Comparison of ENCODE assay signal across 7 cellular contexts in genomic region chr15:69161878-69162213, GRCh38. TPM values are rescaled to one million over a fixed set of nuclear protein-coding genes. Genes with fewer than 3 reads are reported as not detected.
A peak's percentile ranks its signal among the peaks of the same experiment; 100 is the strongest.
DNase-seq lines count a peak whose midpoint lies in the region; ATAC-seq lines count a peak whose summit lies in the region.

No MANE protein-coding gene starts in this region.

- ATAC-seq in stimulated activated naive CD8-positive, alpha-beta T cell treated with anti-CD3 and anti-CD28 coated beads, Interleukin-15, amount 100 ng/mL, for 72 hours: no peak

- peaks cover 16% of the 10 kb centered on the region for H3K4me1 ChIP-seq in HUES48 (ENCODE audit: control insufficient read depth, insufficient read depth, low read length)

- H3K36me3 Mint-ChIP-seq in activated naive CD8-positive, alpha-beta T cell treated with anti-CD3 and anti-CD28 coated beads for 36 hours: no peaks in the 10 kb centered on the region
- no peaks in the 10 kb centered on the region for H3K36me3 Mint-ChIP-seq in immature natural killer cell

- no peaks in the 10 kb centered on the region for H3K27me3 Mint-ChIP-seq in activated naive CD8-positive, alpha-beta T cell treated with anti-CD3 and anti-CD28 coated beads for 36 hours
- H3K27me3 Mint-ChIP-seq in immature natural killer cell (ENCODE audit: low read depth in 3 of 3): peaks cover 1 to 11% (median 7%) of the 10 kb centered on the region in 3 donors
- H3K27me3 Mint-ChIP-seq in stimulated activated naive CD8-positive, alpha-beta T cell treated with anti-CD3 and anti-CD28 coated beads, Interleukin-15, amount 100 ng/mL, for 72 hours: peaks cover 10% of the 10 kb centered on the region

- H3K27ac Mint-ChIP-seq in activated naive CD8-positive, alpha-beta T cell treated with anti-CD3 and anti-CD28 coated beads for 36 hours: no peak overlapping the region
- H3K27ac Mint-ChIP-seq in immature natural killer cell: peak overlapping the region in 2 of 6 donors; percentile 62 to 77
- H3K27ac Mint-ChIP-seq in stimulated activated naive CD8-positive, alpha-beta T cell treated with anti-CD3 and anti-CD28 coated beads, Interleukin-15, amount 100 ng/mL, for 72 hours: peak overlapping the region; percentile 92 to 93

- no peaks in the 10 kb centered on the region for H3K9me3 ChIP-seq in HUES48 (ENCODE audit: control insufficient read depth, insufficient read depth, low read length)

- H3K4me3 ChIP-seq in HUES48 (ENCODE audit: low read depth, low read length): peak overlapping the region; percentile 86

- DNase-seq in activated naive CD8-positive, alpha-beta T cell treated with anti-CD3 and anti-CD28 coated beads for 36 hours: no peak
- no peak for DNase-seq in immature natural killer cell
- no peak for DNase-seq in stimulated activated naive CD8-positive, alpha-beta T cell treated with anti-CD3 and anti-CD28 coated beads, Interleukin-15, amount 100 ng/mL, for 72 hours
- no peak for DNase-seq in DMS153 treated with DMSO at 0.1 percent for 48 hours (lab: John Stamatoyannopoulos, UW; ENCODE audit: unreplicated experiment)
- DNase-seq in NOMO-1 treated with DMSO at 0.1 percent for 48 hours (lab: John Stamatoyannopoulos, UW; ENCODE audit: unreplicated experiment): no peak
- DNase-seq in NCI-H1694 treated with DMSO at 0.1 percent for 48 hours (lab: John Stamatoyannopoulos, UW): no peak

- H3K27me3 ChIP-seq in HUES48 (ENCODE audit: control insufficient read depth, insufficient read depth, low read length): peaks cover 17% of the 10 kb centered on the region

- H3K9me3 Mint-ChIP-seq in activated naive CD8-positive, alpha-beta T cell treated with anti-CD3 and anti-CD28 coated beads for 36 hours: no peaks in the 10 kb centered on the region
- H3K9me3 Mint-ChIP-seq in immature natural killer cell: no peaks in the 10 kb centered on the region
- H3K9me3 Mint-ChIP-seq in stimulated activated naive CD8-positive, alpha-beta T cell treated with anti-CD3 and anti-CD28 coated beads, Interleukin-15, amount 100 ng/mL, for 72 hours: no peaks in the 10 kb centered on the region

- H3K4me1 Mint-ChIP-seq in activated naive CD8-positive, alpha-beta T cell treated with anti-CD3 and anti-CD28 coated beads for 36 hours: peaks cover 16% of the 10 kb centered on the region
- peaks cover 16 to 18% of the 10 kb centered on the region in 2 donors for H3K4me1 Mint-ChIP-seq in immature natural killer cell
- peaks cover 20% of the 10 kb centered on the region for H3K4me1 Mint-ChIP-seq in stimulated activated naive CD8-positive, alpha-beta T cell treated with anti-CD3 and anti-CD28 coated beads, Interleukin-15, amount 100 ng/mL, for 72 hours

- no peak overlapping the region for H3K9ac ChIP-seq in HUES48 (ENCODE audit: low read depth, low read length)

- H3K27ac ChIP-seq in HUES48 (ENCODE audit: low read depth, low read length): no peak overlapping the region

- peak overlapping the region; percentile 92 for H3K4me3 Mint-ChIP-seq in activated naive CD8-positive, alpha-beta T cell treated with anti-CD3 and anti-CD28 coated beads for 36 hours
- H3K4me3 Mint-ChIP-seq in immature natural killer cell: peak overlapping the region; percentile 94 to 97 (median 95)
- peak overlapping the region; percentile 97 for H3K4me3 Mint-ChIP-seq in stimulated activated naive CD8-positive, alpha-beta T cell treated with anti-CD3 and anti-CD28 coated beads, Interleukin-15, amount 100 ng/mL, for 72 hours

- no peaks in the 10 kb centered on the region for H3K36me3 ChIP-seq in HUES48 (ENCODE audit: control insufficient read depth, insufficient read depth, low read length)

RNA-seq across cellular contexts. Expression of gene GLCE, which starts 1.4 kb away (rescaled TPM):
- 1 to 10 TPM; 4.6 to 5.0 TPM for total RNA-seq in activated naive CD8-positive, alpha-beta T cell treated with anti-CD3 and anti-CD28 coated beads for 36 hours
- 1 to 10 TPM in 2 of 3 donors, not detected in 1; 4.2 TPM for polyA plus RNA-seq in immature natural killer cell
